In the genomic region with DNA sequence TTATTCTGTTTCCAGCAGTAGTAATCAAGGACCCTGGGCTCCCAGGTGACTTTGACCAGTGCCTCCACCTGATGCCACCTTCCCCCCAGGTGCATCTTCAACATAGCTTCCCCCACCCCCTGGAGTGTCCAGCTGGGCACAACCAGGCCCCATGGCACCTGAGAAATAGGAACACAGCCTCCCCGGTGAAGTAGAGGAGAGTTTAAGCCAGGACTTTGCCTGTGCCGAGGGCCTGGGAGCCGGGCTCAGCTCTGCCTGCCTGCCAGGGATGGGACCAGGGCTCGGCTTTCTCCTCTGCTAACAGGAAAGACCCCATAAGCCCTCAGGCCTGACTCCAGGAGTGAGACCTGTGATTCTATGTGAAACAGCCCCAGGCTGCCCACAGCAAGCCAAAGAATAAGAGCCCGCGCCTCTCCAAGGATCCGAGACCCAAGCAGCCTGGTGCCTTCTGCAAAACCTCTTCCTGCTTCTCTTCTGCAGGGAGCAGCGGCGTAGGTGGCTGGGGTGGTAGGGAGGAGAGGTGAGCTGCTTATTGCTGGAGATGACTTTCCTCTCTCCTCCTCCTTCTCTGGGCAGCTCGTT, we compare ENCODE assay signal across 21 cellular contexts. TPM values are rescaled to one million over a fixed set of nuclear protein-coding genes. Genes with fewer than 3 reads are reported as not detected.
DNase-seq lines count a peak whose midpoint lies in the region; ATAC-seq and TF ChIP-seq lines count a peak whose summit lies in the region.
"Had no signal": no experiment of that assay in that cellular context is flagged by ENCODE, and none has a peak within 500 bp of the region (broad histone marks: within the 10 kb centered on the region; RNA-seq: fewer than 3 reads in every experiment).

No MANE protein-coding gene starts in this region.

- H3K4me1 ChIP-seq in mucosa of descending colon (ENCODE audit: low read depth) (no peaks in the 10 kb centered on the region), upper lobe of right lung (no peaks in the 10 kb centered on the region)

- DNase-seq in cardiac septum (ENCODE audit: low spot score) (peak; percentile 54), left ventricle myocardium superior (no peak), caudate nucleus (lab: John Stamatoyannopoulos, UW) (peak in 32 of 61 donors; percentile 17 to 87 (median 52)), mucosa of descending colon (peak in 2 of 3 donors; percentile 7 to 21), upper lobe of right lung (peak; percentile 42), DMS53 (lab: John Stamatoyannopoulos, UW) (no peak), HK-2 (ENCODE audit: unreplicated experiment) (no peak), NCI-H82 treated with DMSO at 0.1 percent for 48 hours (lab: John Stamatoyannopoulos, UW; ENCODE audit: unreplicated experiment) (no peak)
- DNase-seq: activated CD4-positive, alpha-beta T cell treated with anti-CD3 and anti-CD28 coated beads for 1 hour; Calu3; effector memory CD4-positive, alpha-beta T cell; NCI-H2081; NCI-H510A treated with DMSO at 0.1 percent for 48 hours; occipital lobe; SHP77; T-helper 17 cell had no signal

- H3K4me3 ChIP-seq in mucosa of descending colon, result no peak overlapping the region
- H3K4me3 ChIP-seq in upper lobe of right lung, result no peak overlapping the region
- H3K4me3 ChIP-seq: GM12878, K562, skin epidermis, thoracic aorta had no signal

- H3K27ac ChIP-seq in caudate nucleus (ENCODE audit: low read depth, low read length) (peak overlapping the region; percentile 70), upper lobe of right lung (no peak overlapping the region)
- H3K27ac ChIP-seq: skin epidermis, thoracic aorta had no signal

- H3K9me3 ChIP-seq in mucosa of descending colon, result no peaks in the 10 kb centered on the region
- H3K9me3 ChIP-seq in upper lobe of right lung, result no peaks in the 10 kb centered on the region
- H3K9me3 ChIP-seq: thoracic aorta had no signal

- H3K36me3 ChIP-seq in mucosa of descending colon (ENCODE audit: low read depth) (no peaks in the 10 kb centered on the region), upper lobe of right lung (no peaks in the 10 kb centered on the region)
- H3K36me3 ChIP-seq: thoracic aorta had no signal

- TF ChIP-seq CTCF in mucosa of descending colon (IDR thresholded peaks at IDR 0.05), result no peak
- TF ChIP-seq CTCF in upper lobe of right lung (IDR thresholded peaks at IDR 0.05), result no peak

- intact Hi-C loops in cardiac septum (cut with DNase I), result no loop called here
- intact Hi-C loops in left ventricle myocardium superior (cut with micrococcal nuclease), result no loop called here
- intact Hi-C loops in mucosa of descending colon (cut with DNase I, micrococcal nuclease), result no loop called here
- intact Hi-C loops in upper lobe of right lung (cut with DNase I), result no loop called here

- ATAC-seq in left ventricle myocardium superior (no peak), mucosa of descending colon (no peak), upper lobe of right lung (no peak)
- ATAC-seq: GM12878, K562, T-helper 17 cell had no signal

- peaks cover 14% of the 10 kb centered on the region for H3K27me3 ChIP-seq in upper lobe of right lung

RNA-seq across cellular contexts. Expression of a gene that starts 16.4 kb away (rescaled TPM):
- total RNA-seq in cardiac septum (not detected), left ventricle myocardium superior (not detected), mucosa of descending colon (100 to 1,000 TPM in 1 of 3 donors, 1 to 10 TPM in 1, under 1 TPM in 1; 0.90 to 155 (median 2.4) TPM), upper lobe of right lung (not detected)
- total RNA-seq: B cell, Calu3, GM12878, K562, thoracic aorta had no signal

Comparison
In these comparisons a context has a peak if more than half of its experiments do, and no peak if none do; other contexts are left out.
1. DNase-seq: peak in cardiac septum (single experiment), caudate nucleus (32 of 61), mucosa of descending colon (2 of 3) and upper lobe of right lung (single experiment); none in left ventricle myocardium superior (single experiment), DMS53 (single experiment), HK-2 (single experiment) and NCI-H82 treated with DMSO at 0.1 percent for 48 hours (single experiment).